Comparison of ENCODE assay signal across 1 cellular context in genomic region chr11:130737041-130737830, GRCh38.
TF ChIP-seq lines count a peak whose summit lies in the region.

No MANE protein-coding gene starts in this region.

TF ChIP-seq in IMR-90, 13 proteins besides CTCF, POLR2A, EP300 and RAD21:
- no peak for TF ChIP-seq MAFK (IDR thresholded peaks at IDR 0.05; ENCODE audit: low read depth, low read length)
- no peak for TF ChIP-seq CHD1 (IDR thresholded peaks at IDR 0.05; ENCODE audit: low read depth, low read length)
- no peak for TF ChIP-seq ELK1 (IDR thresholded peaks at IDR 0.05; ENCODE audit: borderline replicate concordance, low read depth, low read length)
- no peak for TF ChIP-seq RFX5 (IDR thresholded peaks at IDR 0.05; ENCODE audit: low read depth, low read length)
- TF ChIP-seq USF2 (IDR thresholded peaks at IDR 0.05; ENCODE audit: low read depth, low read length), result no peak
- TF ChIP-seq CEBPB (IDR thresholded peaks at IDR 0.05; ENCODE audit: low read depth, low read length), result no peak
